In genomic region chr19:53537523-53538377, GRCh38 we compare ENCODE assay signal across 8 cellular contexts. TPM values are rescaled to one million over a fixed set of nuclear protein-coding genes. Genes with fewer than 3 reads are reported as not detected.
A peak's percentile ranks its signal among the peaks of the same experiment; 100 is the strongest.
DNase-seq lines count a peak whose midpoint lies in the region; ATAC-seq and TF ChIP-seq lines count a peak whose summit lies in the region.

Gene ZNF331, plus strand, starts transcription at chr19:53538145. Its CDS starts 31,232 bp downstream, at chr19:53569377.

- peak in 2 of 4 donors; percentile 48 to 70 for TF ChIP-seq POLR2A in esophagus squamous epithelium (IDR thresholded peaks at IDR 0.05)

- DNase-seq in GM13977 (ENCODE audit: low spot score) (peak; percentile 80), NCI-H748 treated with DMSO at 0.1 percent for 48 hours (lab: John Stamatoyannopoulos, UW) (peak; percentile 44), esophagus squamous epithelium (lab: John Stamatoyannopoulos, UW) (peak; percentile 45), naive B cell (peak; percentile 96)
- peak; percentile 91 for DNase-seq in activated T-cell treated with anti-CD3 and anti-CD28 coated beads, Interleukin-2, amount 50 U/mL, for 24 hours

- H3K4me3 ChIP-seq in esophagus squamous epithelium: peak within 1 kb of the TSS; percentile 59 to 79 (median 72)

- H3K27ac Mint-ChIP-seq in activated T-cell treated with anti-CD3 and anti-CD28 coated beads, Interleukin-2, amount 50 U/mL, for 24 hours: peak within 1 kb of the TSS; percentile 99
- H3K27ac Mint-ChIP-seq in naive B cell: peak within 1 kb of the TSS; percentile 100
- peak within 1 kb of the TSS; percentile 98 for H3K27ac Mint-ChIP-seq in stimulated activated memory B cell treated with anti-CD40 and anti-IgM and Interleukin-4, amounts not matched to agents 10 μg/mL and 1 μg/mL and 100 μg/mL, for 72 hours

- intact Hi-C loops in esophagus squamous epithelium (cut with DNase I): no loop called here

- in situ Hi-C loops in GM13977 (cut with MboI; ENCODE audit: low pct_unique_long_range_greater_than_20kb, low sequenced_read_pairs, unreplicated experiment): no loop called here

- H3K4me1 Mint-ChIP-seq in activated T-cell treated with anti-CD3 and anti-CD28 coated beads, Interleukin-2, amount 50 U/mL, for 24 hours (ENCODE audit: low read depth): peaks cover 52% of the 10 kb centered on the region
- peaks cover 11 to 20% (median 13%) of the 10 kb centered on the region in 3 donors for H3K4me1 Mint-ChIP-seq in naive B cell
- H3K4me1 Mint-ChIP-seq in stimulated activated memory B cell treated with anti-CD40 and anti-IgM and Interleukin-4, amounts not matched to agents 10 μg/mL and 1 μg/mL and 100 μg/mL, for 72 hours: peaks cover 11% of the 10 kb centered on the region

- H3K4me1 ChIP-seq in esophagus squamous epithelium: peaks cover 0 to 14% (median 0%) of the 10 kb centered on the region in 3 donors

- H3K4me3 Mint-ChIP-seq in activated T-cell treated with anti-CD3 and anti-CD28 coated beads, Interleukin-2, amount 50 U/mL, for 24 hours: peak within 1 kb of the TSS; percentile 95
- peak within 1 kb of the TSS; percentile 93 to 98 (median 96) for H3K4me3 Mint-ChIP-seq in naive B cell
- peak within 1 kb of the TSS; percentile 95 for H3K4me3 Mint-ChIP-seq in stimulated activated memory B cell treated with anti-CD40 and anti-IgM and Interleukin-4, amounts not matched to agents 10 μg/mL and 1 μg/mL and 100 μg/mL, for 72 hours

- peaks cover 13% of the 10 kb centered on the region for H3K9me3 Mint-ChIP-seq in activated T-cell treated with anti-CD3 and anti-CD28 coated beads, Interleukin-2, amount 50 U/mL, for 24 hours
- peaks cover 0 to 6% (median 0%) of the 10 kb centered on the region in 7 donors for H3K9me3 Mint-ChIP-seq in naive B cell
- H3K9me3 Mint-ChIP-seq in stimulated activated memory B cell treated with anti-CD40 and anti-IgM and Interleukin-4, amounts not matched to agents 10 μg/mL and 1 μg/mL and 100 μg/mL, for 72 hours: peaks cover 3% of the 10 kb centered on the region

- H3K36me3 Mint-ChIP-seq in activated T-cell treated with anti-CD3 and anti-CD28 coated beads, Interleukin-2, amount 50 U/mL, for 24 hours (ENCODE audit: low read depth): peaks cover 80% of the 10 kb centered on the region
- H3K36me3 Mint-ChIP-seq in naive B cell: peaks cover 4 to 23% of the 10 kb centered on the region in 2 donors
- peaks cover 32% of the 10 kb centered on the region for H3K36me3 Mint-ChIP-seq in stimulated activated memory B cell treated with anti-CD40 and anti-IgM and Interleukin-4, amounts not matched to agents 10 μg/mL and 1 μg/mL and 100 μg/mL, for 72 hours

- ATAC-seq in HG02852 (IDR thresholded peaks at IDR 0.05; ENCODE audit: unreplicated experiment) (peak; percentile 58), naive B cell (ENCODE audit: low read depth in 2 of 2) (peak; percentile 71 to 72), GM18873 (IDR thresholded peaks at IDR 0.05; ENCODE audit: low FRiP score, unreplicated experiment) (no peak)
- peak; percentile 89 for ATAC-seq in stimulated activated memory B cell treated with anti-CD40 and anti-IgM and Interleukin-4, amounts not matched to agents 10 μg/mL and 1 μg/mL and 100 μg/mL, for 72 hours

- H3K27ac ChIP-seq in esophagus squamous epithelium: peak within 1 kb of the TSS; percentile 82 to 91 (median 88)

- H3K27me3 ChIP-seq in esophagus squamous epithelium: no peaks in the 10 kb centered on the region

- peaks cover 0 to 15% (median 0%) of the 10 kb centered on the region in 3 donors for H3K36me3 ChIP-seq in esophagus squamous epithelium

- H3K9me3 ChIP-seq in esophagus squamous epithelium: no peaks in the 10 kb centered on the region

- 63 to 74% methylated on average over 10 to 28 of the region's 81 CpGs for WGBS in esophagus squamous epithelium, 2 donors

- H3K27me3 Mint-ChIP-seq in activated T-cell treated with anti-CD3 and anti-CD28 coated beads, Interleukin-2, amount 50 U/mL, for 24 hours: no peaks in the 10 kb centered on the region
- peaks cover 0 to 7% (median 5%) of the 10 kb centered on the region in 3 donors for H3K27me3 Mint-ChIP-seq in naive B cell
- no peaks in the 10 kb centered on the region for H3K27me3 Mint-ChIP-seq in stimulated activated memory B cell treated with anti-CD40 and anti-IgM and Interleukin-4, amounts not matched to agents 10 μg/mL and 1 μg/mL and 100 μg/mL, for 72 hours

- peak; percentile 13 for TF ChIP-seq CTCF in GM13977 (IDR thresholded peaks at IDR 0.05; ENCODE audit: extremely low read depth, insufficient read depth, missing control alignments)
- TF ChIP-seq CTCF in esophagus squamous epithelium (IDR thresholded peaks at IDR 0.05): peak in 4 of 6 experiments; percentile 27 to 70 (median 44)

RNA-seq across cellular contexts. Expression of gene ZNF331, which starts in this region (rescaled TPM):
- total RNA-seq in esophagus squamous epithelium: 10 to 100 TPM in 1 of 4 donors, 1 to 10 TPM in 3; 2.8 to 15.8 (median 7.9) TPM
- polyA plus RNA-seq in naive B cell (ENCODE audit: low read depth in 6 of 6): 100 to 1,000 TPM in 2 of 6 donors, 10 to 100 TPM in 4; 35.2 to 141 (median 72.8) TPM

Comparison
In these comparisons a context has a peak if more than half of its experiments do, and no peak if none do; other contexts are left out.
1. DNase-seq: peak in every context shown above with its lines; median percentile 96 in naive B cell; 91 in activated T-cell treated with anti-CD3 and anti-CD28 coated beads, Interleukin-2, amount 50 U/mL, for 24 hours; 80 in GM13977; 45 in esophagus squamous epithelium; 44 in NCI-H748 treated with DMSO at 0.1 percent for 48 hours.